Comparison of ENCODE assay signal across 1 cellular context in genomic region chr5:80125022-80125961, GRCh38.
A peak's percentile ranks its signal among the peaks of the same experiment; 100 is the strongest.
TF ChIP-seq lines count a peak whose summit lies in the region.

No MANE protein-coding gene starts in this region.

TF ChIP-seq in GM12878, 131 proteins besides CTCF, POLR2A, EP300 and RAD21 (continued from another document and continues in another):
- TF ChIP-seq CEBPZ (IDR thresholded peaks at IDR 0.05; ENCODE audit: low read depth, low read length), result no peak
- TF ChIP-seq ZZZ3 (IDR thresholded peaks at IDR 0.05; ENCODE audit: control insufficient read depth, insufficient read length, low read depth), result no peak
- no peak for TF ChIP-seq HSF1 (IDR thresholded peaks at IDR 0.05; ENCODE audit: low read depth, low read length)
- TF ChIP-seq EGR1 (IDR thresholded peaks at IDR 0.05; ENCODE audit: borderline replicate concordance in 1 of 2, low read depth in 2 of 2, low read length in 2 of 2), result no peak
- TF ChIP-seq SMAD1 (IDR thresholded peaks at IDR 0.05; ENCODE audit: low read depth, partially characterized antibody), result no peak
- TF ChIP-seq BRCA1 (IDR thresholded peaks at IDR 0.05; ENCODE audit: low read depth, low read length), result no peak
- no peak for TF ChIP-seq HDAC6 (IDR thresholded peaks at IDR 0.05; ENCODE audit: unreplicated experiment)
- TF ChIP-seq MAX (IDR thresholded peaks at IDR 0.05; ENCODE audit: low read depth, low read length), result no peak
- TF ChIP-seq PAX5 (IDR thresholded peaks at IDR 0.05; ENCODE audit: borderline replicate concordance, low read depth, low read length), result peak; percentile 52; the same call in 1 of the 2 replicates
- 0 out of 2 replicates have a peak, but pooled peaks have one; percentile 38 for TF ChIP-seq BMI1 (IDR thresholded peaks at IDR 0.05; ENCODE audit: borderline replicate concordance)
- peak; percentile 16 for TF ChIP-seq MEF2B (IDR thresholded peaks at IDR 0.05; ENCODE audit: partially characterized antibody, poor library complexity, severe bottlenecking)
- TF ChIP-seq TCF3 (IDR thresholded peaks at IDR 0.05; ENCODE audit: borderline replicate concordance, insufficient read depth, low read depth, low read length), result no peak
- no peak for TF ChIP-seq ELK1 (IDR thresholded peaks at IDR 0.05; ENCODE audit: low read depth, low read length)
- no peak for TF ChIP-seq CBX5 (IDR thresholded peaks at IDR 0.05; ENCODE audit: low read depth)
- no peak for TF ChIP-seq SKIL (IDR thresholded peaks at IDR 0.05; ENCODE audit: low read depth, poor library complexity, severe bottlenecking)
- TF ChIP-seq MYB (IDR thresholded peaks at IDR 0.05; ENCODE audit: borderline replicate concordance, low read depth, low read length), result no peak
- peak; percentile 90 for TF ChIP-seq ZNF24 (IDR thresholded peaks at IDR 0.05)
- TF ChIP-seq STAT3 (IDR thresholded peaks at IDR 0.05; ENCODE audit: low read depth, low read length), result no peak
- no peak for TF ChIP-seq REST (IDR thresholded peaks at IDR 0.05; ENCODE audit: low read depth, low read length)
- no peak for TF ChIP-seq PBX3 (IDR thresholded peaks at IDR 0.05; ENCODE audit: insufficient replicate concordance, low read depth, low read length)
- no peak for TF ChIP-seq YBX1 (IDR thresholded peaks at IDR 0.05)
- TF ChIP-seq ESRRA (IDR thresholded peaks at IDR 0.05; ENCODE audit: low read length), result peak; percentile 70
- peak; percentile 16; the same call in 1 of the 2 replicates for TF ChIP-seq RAD51 (IDR thresholded peaks at IDR 0.05)
- no peak for TF ChIP-seq ZNF217 (IDR thresholded peaks at IDR 0.05)
- TF ChIP-seq POU2F2 (IDR thresholded peaks at IDR 0.05; ENCODE audit: borderline replicate concordance, low read depth, low read length), result no peak
- 0 out of 2 replicates have a peak, but pooled peaks have one; percentile 56 for TF ChIP-seq HDAC2 (IDR thresholded peaks at IDR 0.05)
- TF ChIP-seq RCOR1 (conservative IDR thresholded peaks at IDR 0.05; ENCODE audit: low read depth, low read length), result no peak; the same call in 1 of the 2 replicates
- TF ChIP-seq HCFC1 (IDR thresholded peaks at IDR 0.05; ENCODE audit: low read length), result no peak
- no peak for TF ChIP-seq KLF5 (IDR thresholded peaks at IDR 0.05; ENCODE audit: partially characterized antibody)
- TF ChIP-seq NRF1 (conservative IDR thresholded peaks at IDR 0.05; ENCODE audit: low read depth, low read length), result no peak
- TF ChIP-seq SMARCA5 (IDR thresholded peaks at IDR 0.05), result peak; percentile 98
- TF ChIP-seq PKNOX1 (IDR thresholded peaks at IDR 0.05), result peak; percentile 49; the same call in 1 of the 2 replicates
- no peak for TF ChIP-seq KAT2A (conservative IDR thresholded peaks at IDR 0.05; ENCODE audit: control insufficient read depth, low read depth, low read length)
- peak; percentile 64; the same call in 1 of the 2 replicates for TF ChIP-seq NBN (IDR thresholded peaks at IDR 0.05)
- TF ChIP-seq USF2 (IDR thresholded peaks at IDR 0.05; ENCODE audit: borderline replicate concordance, low read depth, low read length), result no peak
- no peak for TF ChIP-seq BCL3 (IDR thresholded peaks at IDR 0.05; ENCODE audit: borderline replicate concordance, insufficient read depth, low read depth, low read length, poor library complexity, severe bottlenecking)
- TF ChIP-seq POLR2AphosphoS5 (IDR thresholded peaks at IDR 0.05; ENCODE audit: low read length), result no peak
- TF ChIP-seq CBFB (IDR thresholded peaks at IDR 0.05; ENCODE audit: low read depth), result no peak
